In genomic region chr16:69494993-69495392, GRCh38 we compare ENCODE assay signal across 10 cellular contexts.
DNase-seq lines count a peak whose midpoint lies in the region; ATAC-seq and TF ChIP-seq lines count a peak whose summit lies in the region.
"Had no signal": no experiment of that assay in that cellular context is flagged by ENCODE, and none has a peak within 500 bp of the region (broad histone marks: within the 10 kb centered on the region; RNA-seq: fewer than 3 reads in every experiment).

No MANE protein-coding gene starts in this region.

- peak; percentile 16 for TF ChIP-seq CTCF in epithelial cell of esophagus (IDR thresholded peaks at IDR 0.05; ENCODE audit: insufficient read depth, low read depth, low read length, missing control alignments)

- H3K27ac Mint-ChIP-seq in stimulated activated effector memory CD8-positive, alpha-beta T cell treated with anti-CD3 and anti-CD28 coated beads, Interleukin-12 subunit alpha, Interleukin-12 subunit beta, amount 100 ng/mL, for 72 hours, result peak overlapping the region; percentile 67
- H3K27ac Mint-ChIP-seq: B cell had no signal

- intact Hi-C loops in left ventricle myocardium superior (cut with micrococcal nuclease), result no loop called here

- no peak overlapping the region for H3K4me3 Mint-ChIP-seq in stimulated activated effector memory CD8-positive, alpha-beta T cell treated with anti-CD3 and anti-CD28 coated beads, Interleukin-12 subunit alpha, Interleukin-12 subunit beta, amount 100 ng/mL, for 72 hours
- H3K4me3 Mint-ChIP-seq: B cell had no signal

- H3K36me3 Mint-ChIP-seq in stimulated activated effector memory CD8-positive, alpha-beta T cell treated with anti-CD3 and anti-CD28 coated beads, Interleukin-12 subunit alpha, Interleukin-12 subunit beta, amount 100 ng/mL, for 72 hours, result no peaks in the 10 kb centered on the region

- H3K9me3 Mint-ChIP-seq in stimulated activated effector memory CD8-positive, alpha-beta T cell treated with anti-CD3 and anti-CD28 coated beads, Interleukin-12 subunit alpha, Interleukin-12 subunit beta, amount 100 ng/mL, for 72 hours, result no peaks in the 10 kb centered on the region

- DNase-seq in NOMO-1 treated with DMSO at 0.1 percent for 48 hours (lab: John Stamatoyannopoulos, UW; ENCODE audit: unreplicated experiment) (peak; percentile 10), NOMO-1 treated with dmso at 0.1 percent for 144 hours (lab: John Stamatoyannopoulos, UW; ENCODE audit: unreplicated experiment) (no peak), T-helper 9 cell (peak; percentile 20), epithelial cell of esophagus (ENCODE audit: low read depth) (peak; percentile 42), left ventricle myocardium superior (no peak)
- DNase-seq in stimulated activated effector memory CD8-positive, alpha-beta T cell treated with anti-CD3 and anti-CD28 coated beads, Interleukin-12 subunit alpha, Interleukin-12 subunit beta, amount 100 ng/mL, for 72 hours (ENCODE audit: low spot score in 2 of 2), result peak; percentile 49 to 75
- DNase-seq: right lobe of liver had no signal

- ATAC-seq in stimulated activated effector memory CD8-positive, alpha-beta T cell treated with anti-CD3 and anti-CD28 coated beads, Interleukin-12 subunit alpha, Interleukin-12 subunit beta, amount 100 ng/mL, for 72 hours, result peak; percentile 77
- ATAC-seq in HG02973 (IDR thresholded peaks at IDR 0.05; ENCODE audit: unreplicated experiment) (no peak), HG02588 (IDR thresholded peaks at IDR 0.05; ENCODE audit: unreplicated experiment) (no peak), left ventricle myocardium superior (no peak)

- peaks cover 13% of the 10 kb centered on the region for H3K4me1 Mint-ChIP-seq in stimulated activated effector memory CD8-positive, alpha-beta T cell treated with anti-CD3 and anti-CD28 coated beads, Interleukin-12 subunit alpha, Interleukin-12 subunit beta, amount 100 ng/mL, for 72 hours
- H3K4me1 Mint-ChIP-seq: B cell had no signal

- H3K4me3 ChIP-seq in epithelial cell of esophagus (ENCODE audit: low read length), result no peak overlapping the region
- H3K4me3 ChIP-seq: right lobe of liver had no signal

Comparison
In these comparisons a context has a peak if more than half of its experiments do, and no peak if none do; other contexts are left out.
1. DNase-seq: peak in NOMO-1 treated with DMSO at 0.1 percent for 48 hours (single experiment), T-helper 9 cell (single experiment), epithelial cell of esophagus (single experiment) and stimulated activated effector memory CD8-positive, alpha-beta T cell treated with anti-CD3 and anti-CD28 coated beads, Interleukin-12 subunit alpha, Interleukin-12 subunit beta, amount 100 ng/mL, for 72 hours (2 of 2); none in NOMO-1 treated with dmso at 0.1 percent for 144 hours (single experiment) and left ventricle myocardium superior (single experiment).